ENCODE assay signal across 8 cellular contexts in genomic region chr1:6393400-6394187, GRCh38. TPM values are rescaled to one million over a fixed set of nuclear protein-coding genes. Genes with fewer than 3 reads are reported as not detected.
A peak's percentile ranks its signal among the peaks of the same experiment; 100 is the strongest.
DNase-seq lines count a peak whose midpoint lies in the region; ATAC-seq and TF ChIP-seq lines count a peak whose summit lies in the region.

Gene ACOT7, minus strand, starts transcription at chr1:6393767. Its CDS starts 368 bp downstream, at chr1:6393399.

- POLR2A ChIA-PET in OCI-LY7 (lab: Charles Lee), result interaction anchor here (0.6 to 1.5 kb wide), 6 partner anchors 31 to 1774 kb away, joined by 3 read pairs; no protein-coding TSS in a partner anchor

- H3K4me3 ChIP-seq in HUES64 (ENCODE audit: low read length) (peak within 1 kb of the TSS; percentile 89), OCI-LY7 (ENCODE audit: low read depth, low read length, poor library complexity, severe bottlenecking) (peak within 1 kb of the TSS; percentile 78), muscle layer of colon (ENCODE audit: low read depth in 1 of 2, low read length in 2 of 2) (peak within 1 kb of the TSS; percentile 58 to 61)

- peak; percentile 81 for DNase-seq in DMS 273 treated with DMSO at 0.1 percent for 48 hours (lab: John Stamatoyannopoulos, UW)
- DNase-seq in OCI-LY7 (ENCODE audit: low spot score), result peak; percentile 92
- DNase-seq in activated T-cell treated with anti-CD3 and anti-CD28 coated beads for 48 hours (ENCODE audit: low read depth), result peak; percentile 90
- DNase-seq in erythroblast (lab: John Stamatoyannopoulos, UW), result peak; percentile 93 to 94
- DNase-seq in stimulated activated CD8-positive, alpha-beta memory T cell treated with anti-CD3 and anti-CD28 coated beads, Interleukin-7, amount 100 ng/mL, for 24 hours (ENCODE audit: low read depth), result peak; percentile 76

- TF ChIP-seq POLR2A in erythroblast (IDR thresholded peaks at IDR 0.05; ENCODE audit: low read length), result peak; percentile 66

- under 1% methylated on average over 86 of the region's 87 CpGs for WGBS in HUES64

- no peaks in the 10 kb centered on the region for H3K9me2 ChIP-seq in OCI-LY7 (ENCODE audit: insufficient read depth, low read length)

- peaks cover 10% of the 10 kb centered on the region; the same call in 1 of the 2 replicates for H3K27me3 ChIP-seq in HUES64 (ENCODE audit: insufficient read depth, low read length)
- H3K27me3 ChIP-seq in muscle layer of colon (ENCODE audit: control insufficient read depth in 1 of 2, insufficient read depth in 2 of 2, low read length in 2 of 2), result no peaks in the 10 kb centered on the region

- 0 out of 2 replicates have a peak, but pooled peaks have one; percentile 14 for TF ChIP-seq CTCF in OCI-LY7 (conservative IDR thresholded peaks at IDR 0.05; ENCODE audit: low read length)

- 0 out of 2 replicates have a peak, but pooled peaks cover 7% of the 10 kb centered on the region for H4K20me1 ChIP-seq in OCI-LY7 (ENCODE audit: insufficient read depth, low read length)

- H3K4me1 ChIP-seq in HUES64 (ENCODE audit: insufficient read depth, low read length) (peaks cover 13% of the 10 kb centered on the region; the same call in 1 of the 2 replicates), OCI-LY7 (ENCODE audit: insufficient read depth, low read length, poor library complexity, severe bottlenecking) (peaks cover 14% of the 10 kb centered on the region), muscle layer of colon (ENCODE audit: insufficient read depth, low read length) (peaks cover 14% of the 10 kb centered on the region)

- H3K79me2 ChIP-seq in OCI-LY7 (ENCODE audit: insufficient read depth, low read depth, low read length), result peaks cover 5% of the 10 kb centered on the region; the same call in 1 of the 2 replicates

- H3K27ac ChIP-seq in HUES64 (ENCODE audit: low read depth, low read length) (peak within 1 kb of the TSS; percentile 97), OCI-LY7 (ENCODE audit: low read depth, low read length, poor library complexity, severe bottlenecking) (peak within 1 kb of the TSS; percentile 68), muscle layer of colon (ENCODE audit: low read depth, low read length) (peak within 1 kb of the TSS; percentile 85)

- H2AFZ ChIP-seq in OCI-LY7 (ENCODE audit: low read length), result peak within 1 kb of the TSS; percentile 74

- BruUV-seq in OCI-LY7 (replicated peaks; lab: Mats Ljungman, UMichigan), result TSS peak; percentile 95

- H3K4me2 ChIP-seq in OCI-LY7 (ENCODE audit: low read length), result peak within 1 kb of the TSS; percentile 94

- CTCF ChIA-PET in OCI-LY7 (lab: Charles Lee; ENCODE audit: unreplicated experiment), result interaction anchor here (0.6 kb wide), 1 partner anchor 339 kb away, joined by 5 read pairs; no protein-coding TSS in a partner anchor

- H3K9me3 ChIP-seq in HUES64 (ENCODE audit: insufficient read depth, low read depth, low read length) (no peaks in the 10 kb centered on the region), OCI-LY7 (ENCODE audit: low read length) (no peaks in the 10 kb centered on the region), muscle layer of colon (ENCODE audit: low read length) (no peaks in the 10 kb centered on the region)

- no peaks in the 10 kb centered on the region for H3K36me3 ChIP-seq in HUES64 (ENCODE audit: insufficient read depth, low read length)
- no peaks in the 10 kb centered on the region for H3K36me3 ChIP-seq in OCI-LY7 (ENCODE audit: insufficient read depth, low read length)
- H3K36me3 ChIP-seq in muscle layer of colon (ENCODE audit: insufficient read depth, low read length), result no peaks in the 10 kb centered on the region

- peak; percentile 73 for ATAC-seq in GM21447 (IDR thresholded peaks at IDR 0.05; ENCODE audit: unreplicated experiment)

- intact Hi-C loops in OCI-LY7 (cut with micrococcal nuclease; ENCODE audit: unreplicated experiment), result loop anchor here (5.0 kb wide), 1 partner anchor 156 kb away; the partner anchor contains the start of gene ICMT

- H3K9ac ChIP-seq in HUES64 (ENCODE audit: low read depth, low read length) (peak within 1 kb of the TSS; percentile 94), muscle layer of colon (ENCODE audit: low read length) (peak within 1 kb of the TSS; percentile 11)

RNA-seq across cellular contexts. Expression of gene ACOT7, which starts in this region (rescaled TPM):
- polyA plus RNA-seq in HUES64 (2013, experiment 1 of 2), result 126 TPM
- 125 TPM for polyA plus RNA-seq in HUES64 (2013, experiment 2 of 2)
- 16.8 and 23.4 TPM in 2 replicates for total RNA-seq in OCI-LY7 (2014; rRNA removed; shearing (Covaris generic))
- total RNA-seq in OCI-LY7 (2022), result 50.5 and 53.6 TPM in 2 replicates

Comparison
In these comparisons a context has a peak if more than half of its experiments do, and no peak if none do; other contexts are left out.
1. Peak in every context shown above with its lines: DNase-seq, ATAC-seq, H3K4me3 ChIP-seq and H3K27ac ChIP-seq.